ENCODE assay signal across 8 cellular contexts in genomic region chr4:167234388-167234881, GRCh38. TPM values are rescaled to one million over a fixed set of nuclear protein-coding genes. Genes with fewer than 3 reads are reported as not detected.
DNase-seq lines count a peak whose midpoint lies in the region; ATAC-seq and TF ChIP-seq lines count a peak whose summit lies in the region.

TSS of gene SPOCK3 (minus strand) at chr4:167234494.

- peak; percentile 29 for ATAC-seq in GM18858 (IDR thresholded peaks at IDR 0.05; ENCODE audit: unreplicated experiment)
- peak; percentile 94 for ATAC-seq in left ventricle myocardium superior
- ATAC-seq in GM21447 (IDR thresholded peaks at IDR 0.05; ENCODE audit: unreplicated experiment) = no peak
- no peak for ATAC-seq in GM18861 (IDR thresholded peaks at IDR 0.05; ENCODE audit: unreplicated experiment)

- H3K27ac ChIP-seq in ACC112 (ENCODE audit: low read depth, low read length) (no peak within 1 kb of the TSS), MM.1S (ENCODE audit: low read length) (no peak within 1 kb of the TSS), parathyroid adenoma (peak within 1 kb of the TSS; percentile 76)

- no peaks in the 10 kb centered on the region for H3K9me3 ChIP-seq in MM.1S (replicated peaks; ENCODE audit: insufficient read depth, low read length)
- H3K9me3 ChIP-seq in adipocyte (ENCODE audit: control insufficient read depth, low read length) = no peaks in the 10 kb centered on the region
- H3K9me3 ChIP-seq in parathyroid adenoma (ENCODE audit: control insufficient read depth, low read length) = no peaks in the 10 kb centered on the region

- H3K9ac ChIP-seq in MM.1S (ENCODE audit: low read length) = no peak within 1 kb of the TSS
- H3K9ac ChIP-seq in adipocyte (ENCODE audit: low read length) = no peak within 1 kb of the TSS
- no peak within 1 kb of the TSS for H3K9ac ChIP-seq in parathyroid adenoma

- H3K79me2 ChIP-seq in ACC112 (ENCODE audit: control insufficient read depth, insufficient read depth, low read length, unreplicated experiment) (no peaks in the 10 kb centered on the region), MM.1S (ENCODE audit: low read length) (no peaks in the 10 kb centered on the region), parathyroid adenoma (no peaks in the 10 kb centered on the region)

- H4K20me1 ChIP-seq in MM.1S (ENCODE audit: insufficient read depth, low read length) = no peaks in the 10 kb centered on the region

- no peaks in the 10 kb centered on the region for H3K9me2 ChIP-seq in MM.1S (replicated peaks; ENCODE audit: insufficient read depth, low read length)

- intact Hi-C loops in left ventricle myocardium superior (cut with micrococcal nuclease) = no loop called here

- H3K36me3 ChIP-seq in ACC112 (ENCODE audit: insufficient read depth, low read length) (no peaks in the 10 kb centered on the region), MM.1S (replicated peaks; ENCODE audit: insufficient read depth, low read length) (no peaks in the 10 kb centered on the region), adipocyte (ENCODE audit: control insufficient read depth, insufficient read depth, low read length, severe bottlenecking) (no peaks in the 10 kb centered on the region), parathyroid adenoma (ENCODE audit: control insufficient read depth, insufficient read depth, low read length) (no peaks in the 10 kb centered on the region)

- no peak for TF ChIP-seq CTCF in MM.1S (IDR thresholded peaks at IDR 0.05; ENCODE audit: low read length)
- no peak for TF ChIP-seq CTCF in parathyroid adenoma (IDR thresholded peaks at IDR 0.05)

- H3F3A ChIP-seq in MM.1S (ENCODE audit: insufficient read depth, low read length) = no peaks in the 10 kb centered on the region

- H3K27me3 ChIP-seq in ACC112 (ENCODE audit: insufficient read depth, low read length) (peaks cover 79% of the 10 kb centered on the region), MM.1S (replicated peaks; ENCODE audit: insufficient read depth, low read length) (no peaks in the 10 kb centered on the region), adipocyte (replicated peaks; ENCODE audit: control insufficient read depth, insufficient read depth, low read length) (peaks cover 46% of the 10 kb centered on the region), parathyroid adenoma (ENCODE audit: control insufficient read depth, insufficient read depth, low read length) (no peaks in the 10 kb centered on the region)

- H3K4me1 ChIP-seq in ACC112 (ENCODE audit: control insufficient read depth, insufficient read depth, low read length, unreplicated experiment) (no peaks in the 10 kb centered on the region), MM.1S (ENCODE audit: low read length) (no peaks in the 10 kb centered on the region), adipocyte (ENCODE audit: control insufficient read depth, insufficient read depth, low read length) (no peaks in the 10 kb centered on the region), parathyroid adenoma (no peaks in the 10 kb centered on the region)

- H3K4me3 ChIP-seq in ACC112 (ENCODE audit: low read depth, low read length) (peak within 1 kb of the TSS; percentile 75), MM.1S (ENCODE audit: low read length) (peak within 1 kb of the TSS; percentile 46), adipocyte (ENCODE audit: low read length) (peak within 1 kb of the TSS; percentile 67), parathyroid adenoma (ENCODE audit: low read depth, low read length) (peak within 1 kb of the TSS; percentile 45)

- DNase-seq in MM.1S (peak; percentile 26), adipocyte (ENCODE audit: low read depth) (peak; percentile 79), left ventricle myocardium superior (peak; percentile 52)

- H2AFZ ChIP-seq in ACC112 (ENCODE audit: low read length, unreplicated experiment) (peak within 1 kb of the TSS; percentile 91), MM.1S (ENCODE audit: low read length) (peak within 1 kb of the TSS; percentile 66), parathyroid adenoma (peak within 1 kb of the TSS; percentile 68)

- peak within 1 kb of the TSS; percentile 62 for H3K4me2 ChIP-seq in MM.1S (ENCODE audit: low read depth, low read length)
- peak within 1 kb of the TSS; percentile 78 for H3K4me2 ChIP-seq in parathyroid adenoma (ENCODE audit: low read length)

RNA-seq across cellular contexts. Expression of gene SPOCK3, which starts in this region (rescaled TPM):
- 1.1 TPM for total RNA-seq in left ventricle myocardium superior

Comparison
In these comparisons a context has a peak if more than half of its experiments do, and no peak if none do; other contexts are left out.
1. ATAC-seq: peak in GM18858 (single experiment) and left ventricle myocardium superior (single experiment); none in GM21447 (single experiment) and GM18861 (single experiment).
2. DNase-seq: peak in every context shown above with its lines; median percentile 79 in adipocyte; 52 in left ventricle myocardium superior; 26 in MM.1S.
3. Peak in every context shown above with its lines, with median percentiles within 50 percentile points of each other: H2AFZ ChIP-seq and H3K4me3 ChIP-seq.